ENCODE assay signal across 21 cellular contexts in the genomic region with DNA sequence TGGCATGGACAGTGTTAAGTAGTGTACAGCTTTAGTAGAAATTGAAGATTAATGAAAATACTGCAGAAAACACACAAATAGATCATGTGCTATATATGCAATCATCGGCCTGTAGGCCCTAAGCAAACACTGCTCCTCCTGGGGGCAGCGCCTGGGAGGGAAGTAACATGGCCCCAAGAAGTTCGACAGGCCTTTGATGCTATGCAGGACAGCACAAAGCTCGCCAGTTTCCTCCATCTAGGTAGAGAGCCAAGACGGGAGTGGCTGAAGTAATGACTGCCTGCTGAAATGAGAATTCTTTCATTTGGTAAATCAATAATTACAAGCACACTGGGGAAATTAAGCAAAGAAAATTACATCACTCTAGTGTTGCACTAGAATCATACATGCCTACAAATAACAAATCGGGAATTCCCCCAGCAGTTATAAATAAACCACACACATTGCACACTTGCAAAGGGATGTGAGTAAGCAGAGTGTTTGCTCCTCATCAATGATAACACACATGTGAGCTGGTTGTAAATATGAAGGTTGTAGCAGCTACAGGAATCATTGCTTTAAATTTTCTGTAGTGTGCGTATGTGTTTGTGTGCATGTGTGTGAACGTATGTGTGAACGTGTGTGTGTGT.
"Had no signal": no experiment of that assay in that cellular context is flagged by ENCODE, and none has a peak within 500 bp of the region (broad histone marks: within the 10 kb centered on the region; RNA-seq: fewer than 3 reads in every experiment).

No MANE protein-coding gene starts in this region.

- H3K36me3 ChIP-seq: adrenal gland, breast epithelium, lower lobe of right lung, suprapubic skin, transverse colon, vagina had no signal

- FAIRE-seq: astrocyte had no signal

- H3K9me3 ChIP-seq: adrenal gland, breast epithelium, transverse colon, vagina had no signal

- H3K9me3 Mint-ChIP-seq: activated naive CD4-positive, alpha-beta T cell treated with anti-CD3 and anti-CD28 coated beads, Interleukin-2, amount 50 U/mL, for 24 hours had no signal

- H3K4me3 Mint-ChIP-seq: activated naive CD4-positive, alpha-beta T cell treated with anti-CD3 and anti-CD28 coated beads, Interleukin-2, amount 50 U/mL, for 24 hours; effector memory CD8-positive, alpha-beta T cell; stimulated activated naive CD8-positive, alpha-beta T cell treated with anti-CD3 and anti-CD28 coated beads, Interleukin-15, amount 100 ng/mL, for 72 hours; T-helper 1 cell treated with Interleukin-12 subunit alpha and Interleukin-12 subunit beta and Interleukin-4 antibody, amounts not matched to agents 30 μg/mL and 1 μg/mL, for 36 hours had no signal

- H3K4me1 Mint-ChIP-seq: activated naive CD4-positive, alpha-beta T cell treated with anti-CD3 and anti-CD28 coated beads, Interleukin-2, amount 50 U/mL, for 24 hours had no signal

- DNase-seq: activated CD4-positive, alpha-beta T cell treated with anti-CD3 and anti-CD28 coated beads, Interleukin-2, amount 50 U/mL, for 4 hours; activated CD4-positive, CD25-positive, alpha-beta regulatory T cell treated with anti-CD3 and anti-CD28 coated beads, Interleukin-2, amount 50 U/mL, for 72 hours; activated gamma-delta T cell; adrenal gland; dermis blood vessel endothelial cell; effector memory CD8-positive, alpha-beta T cell; foreskin keratinocyte; hippocampal formation; islet precursor cell; lower lobe of right lung; midbrain; occipital lobe; right cardiac atrium; stimulated activated naive CD8-positive, alpha-beta T cell treated with anti-CD3 and anti-CD28 coated beads, Interleukin-15, amount 100 ng/mL, for 72 hours; transverse colon had no signal

- ATAC-seq: effector memory CD8-positive, alpha-beta T cell; foreskin keratinocyte; lower lobe of right lung; right cardiac atrium; stimulated activated naive CD8-positive, alpha-beta T cell treated with anti-CD3 and anti-CD28 coated beads, Interleukin-15, amount 100 ng/mL, for 72 hours had no signal

- H3K27ac Mint-ChIP-seq: activated naive CD4-positive, alpha-beta T cell treated with anti-CD3 and anti-CD28 coated beads, Interleukin-2, amount 50 U/mL, for 24 hours; effector memory CD8-positive, alpha-beta T cell; stimulated activated naive CD8-positive, alpha-beta T cell treated with anti-CD3 and anti-CD28 coated beads, Interleukin-15, amount 100 ng/mL, for 72 hours; T-helper 1 cell treated with Interleukin-12 subunit alpha and Interleukin-12 subunit beta and Interleukin-4 antibody, amounts not matched to agents 30 μg/mL and 1 μg/mL, for 36 hours had no signal

- H3K27me3 ChIP-seq: adrenal gland, breast epithelium, transverse colon, vagina had no signal

- H3K27ac ChIP-seq: adrenal gland, breast epithelium, foreskin keratinocyte, lower lobe of right lung, suprapubic skin, transverse colon, vagina had no signal

- H3K4me3 ChIP-seq: adrenal gland, breast epithelium, lower lobe of right lung, suprapubic skin, transverse colon, vagina had no signal

- H3K36me3 Mint-ChIP-seq: activated naive CD4-positive, alpha-beta T cell treated with anti-CD3 and anti-CD28 coated beads, Interleukin-2, amount 50 U/mL, for 24 hours had no signal
